In genomic region chr11:95088946-95089619, GRCh38 we compare ENCODE assay signal across 8 cellular contexts. TPM values are rescaled to one million over a fixed set of nuclear protein-coding genes. Genes with fewer than 3 reads are reported as not detected.
DNase-seq lines count a peak whose midpoint lies in the region; ATAC-seq and TF ChIP-seq lines count a peak whose summit lies in the region.

No MANE protein-coding gene starts in this region.

- 23% methylated on average over 27 of the region's 27 CpGs for WGBS in ectodermal cell, 2 experiments

- H3K9me3 ChIP-seq in ectodermal cell (ENCODE audit: control insufficient read depth, low read length) (no peaks in the 10 kb centered on the region), vagina (no peaks in the 10 kb centered on the region)

- H3K27me3 ChIP-seq in ectodermal cell (ENCODE audit: control insufficient read depth, insufficient read depth, low read length, poor library complexity, severe bottlenecking) (peaks cover 40% of the 10 kb centered on the region), vagina (no peaks in the 10 kb centered on the region)

- ATAC-seq in HG02852 (IDR thresholded peaks at IDR 0.05; ENCODE audit: unreplicated experiment) = peak; percentile 52

- DNase-seq in DMS 273 (lab: John Stamatoyannopoulos, UW; ENCODE audit: unreplicated experiment) = peak; percentile 13
- DNase-seq in DMS 273 treated with DMSO at 0.1 percent for 48 hours (lab: John Stamatoyannopoulos, UW) = no peak
- peak; percentile 13 for DNase-seq in RPMI7951 (ENCODE audit: low read depth)
- peak; percentile 80 for DNase-seq in mucosa of gallbladder (ENCODE audit: low spot score)
- peak in 1 of 2 donors; percentile 88 for DNase-seq in vagina (ENCODE audit: extremely low spot score in 2 of 2)
- DNase-seq in DMS153 treated with DMSO at 0.1 percent for 48 hours (lab: John Stamatoyannopoulos, UW; ENCODE audit: unreplicated experiment) = no peak

- H3K4me3 ChIP-seq in ectodermal cell (ENCODE audit: insufficient read depth, low read depth, low read length) (peak overlapping the region; percentile 69), vagina (peak overlapping the region; percentile 76 to 94)

- intact Hi-C loops in vagina (cut with DNase I) = no loop called here

- TF ChIP-seq POLR2A in vagina (IDR thresholded peaks at IDR 0.05) = no peak

- no peak for TF ChIP-seq CTCF in vagina (IDR thresholded peaks at IDR 0.05)

- no peak overlapping the region for H3K27ac ChIP-seq in ectodermal cell (ENCODE audit: insufficient read depth, low read depth, low read length, poor library complexity, severe bottlenecking)
- peak overlapping the region; percentile 96 for H3K27ac ChIP-seq in vagina

- H3K4me1 ChIP-seq in ectodermal cell (ENCODE audit: control insufficient read depth, insufficient read depth, low read length) (peaks cover 6% of the 10 kb centered on the region), vagina (peaks cover 45% of the 10 kb centered on the region)

- H3K36me3 ChIP-seq in ectodermal cell (ENCODE audit: control insufficient read depth, insufficient read depth, low read length) = no peaks in the 10 kb centered on the region
- no peaks in the 10 kb centered on the region for H3K36me3 ChIP-seq in vagina

RNA-seq across cellular contexts. Expression of gene ENDOD1, which starts 0.6 kb away (rescaled TPM):
- total RNA-seq in RPMI7951 (2014; rRNA removed; shearing (Covaris generic)) = 36.6 and 40.4 TPM in 2 replicates
- 4.3 TPM for polyA plus RNA-seq in ectodermal cell (2013, experiment 1 of 4)
- polyA plus RNA-seq in ectodermal cell (2013, experiment 2 of 4) = 4.5 TPM
- 3.4 TPM for polyA plus RNA-seq in ectodermal cell (2013, experiment 3 of 4)
- polyA plus RNA-seq in ectodermal cell (2013, experiment 4 of 4) = 4.3 TPM
- 65.6 TPM for total RNA-seq in mucosa of gallbladder
- 47.9 TPM for total RNA-seq in vagina

RNA-seq across cellular contexts. Expression of gene SRSF8, which starts 22.4 kb away (rescaled TPM):
- 16.8 and 32.9 TPM in 2 replicates for total RNA-seq in RPMI7951 (2014; rRNA removed; shearing (Covaris generic))
- 24.9 TPM for polyA plus RNA-seq in ectodermal cell (2013, experiment 1 of 4)
- 31.3 TPM for polyA plus RNA-seq in ectodermal cell (2013, experiment 2 of 4)
- 20.1 TPM for polyA plus RNA-seq in ectodermal cell (2013, experiment 3 of 4)
- polyA plus RNA-seq in ectodermal cell (2013, experiment 4 of 4) = 32.7 TPM
- total RNA-seq in mucosa of gallbladder (43.6 TPM), vagina (35.1 TPM)

RNA-seq across cellular contexts. Expression of gene KDM4F, which starts 39.9 kb away (rescaled TPM):
- not detected in 2 replicates for total RNA-seq in RPMI7951 (2014; rRNA removed; shearing (Covaris generic))
- polyA plus RNA-seq in ectodermal cell (2013, experiment 1 of 4) = not detected
- polyA plus RNA-seq in ectodermal cell (2013, experiment 2 of 4) = not detected
- polyA plus RNA-seq in ectodermal cell (2013, experiment 3 of 4) = not detected
- not detected for polyA plus RNA-seq in ectodermal cell (2013, experiment 4 of 4)
- not detected for total RNA-seq in mucosa of gallbladder
- not detected for total RNA-seq in vagina

Comparison
In these comparisons a context has a peak if more than half of its experiments do, and no peak if none do; other contexts are left out.
1. DNase-seq: peak in DMS 273 (single experiment), RPMI7951 (single experiment) and mucosa of gallbladder (single experiment); none in DMS 273 treated with DMSO at 0.1 percent for 48 hours (single experiment) and DMS153 treated with DMSO at 0.1 percent for 48 hours (single experiment).